12 cellular contexts compared by ENCODE assay signal in genomic region chr2:201915446-201915845, GRCh38.
DNase-seq lines count a peak whose midpoint lies in the region; ATAC-seq lines count a peak whose summit lies in the region.
"Had no signal": no experiment of that assay in that cellular context is flagged by ENCODE, and none has a peak within 500 bp of the region (broad histone marks: within the 10 kb centered on the region; RNA-seq: fewer than 3 reads in every experiment).

No MANE protein-coding gene starts in this region.

- DNase-seq in CD1c-positive myeloid dendritic cell (ENCODE audit: extremely low spot score): peak; percentile 8
- peak; percentile 16 for DNase-seq in SKM-1 (lab: John Stamatoyannopoulos, UW; ENCODE audit: unreplicated experiment)
- no peak for DNase-seq in head of caudate nucleus
- DNase-seq in ecto neural progenitor cell (ENCODE audit: low spot score): no peak
- DNase-seq in superior temporal gyrus (ENCODE audit: extremely low spot score): no peak
- DNase-seq in stimulated activated effector memory CD8-positive, alpha-beta T cell treated with anti-CD3 and anti-CD28 coated beads, Interleukin-12 subunit alpha, Interleukin-12 subunit beta, amount 100 ng/mL, for 72 hours (ENCODE audit: low spot score in 2 of 2): no peak
- DNase-seq: activated naive CD8-positive, alpha-beta T cell treated with anti-CD3 and anti-CD28 coated beads, Interleukin-2, amount 10 ng/mL, durations not matched to agents 7 days and 5 days; foreskin fibroblast; kidney glomerular epithelial cell; SW 1271 had no signal

- H3K4me3 Mint-ChIP-seq in stimulated activated effector memory CD8-positive, alpha-beta T cell treated with anti-CD3 and anti-CD28 coated beads, Interleukin-12 subunit alpha, Interleukin-12 subunit beta, amount 100 ng/mL, for 72 hours: no peak overlapping the region
- H3K4me3 Mint-ChIP-seq: activated naive CD8-positive, alpha-beta T cell treated with anti-CD3 and anti-CD28 coated beads, Interleukin-2, amount 10 ng/mL, durations not matched to agents 7 days and 5 days had no signal

- H3K36me3 Mint-ChIP-seq in stimulated activated effector memory CD8-positive, alpha-beta T cell treated with anti-CD3 and anti-CD28 coated beads, Interleukin-12 subunit alpha, Interleukin-12 subunit beta, amount 100 ng/mL, for 72 hours: no peaks in the 10 kb centered on the region
- H3K36me3 Mint-ChIP-seq: activated naive CD8-positive, alpha-beta T cell treated with anti-CD3 and anti-CD28 coated beads, Interleukin-2, amount 10 ng/mL, durations not matched to agents 7 days and 5 days had no signal

- no peaks in the 10 kb centered on the region for H3K9me3 Mint-ChIP-seq in stimulated activated effector memory CD8-positive, alpha-beta T cell treated with anti-CD3 and anti-CD28 coated beads, Interleukin-12 subunit alpha, Interleukin-12 subunit beta, amount 100 ng/mL, for 72 hours
- H3K9me3 Mint-ChIP-seq: activated naive CD8-positive, alpha-beta T cell treated with anti-CD3 and anti-CD28 coated beads, Interleukin-2, amount 10 ng/mL, durations not matched to agents 7 days and 5 days had no signal

- H3K4me1 Mint-ChIP-seq in stimulated activated effector memory CD8-positive, alpha-beta T cell treated with anti-CD3 and anti-CD28 coated beads, Interleukin-12 subunit alpha, Interleukin-12 subunit beta, amount 100 ng/mL, for 72 hours: no peaks in the 10 kb centered on the region
- H3K4me1 Mint-ChIP-seq: activated naive CD8-positive, alpha-beta T cell treated with anti-CD3 and anti-CD28 coated beads, Interleukin-2, amount 10 ng/mL, durations not matched to agents 7 days and 5 days had no signal

- ATAC-seq in GM19372 (IDR thresholded peaks at IDR 0.05; ENCODE audit: low read depth, unreplicated experiment): peak; percentile 86
- peak; percentile 99 for ATAC-seq in HG03175 (IDR thresholded peaks at IDR 0.05; ENCODE audit: unreplicated experiment)
- ATAC-seq in stimulated activated effector memory CD8-positive, alpha-beta T cell treated with anti-CD3 and anti-CD28 coated beads, Interleukin-12 subunit alpha, Interleukin-12 subunit beta, amount 100 ng/mL, for 72 hours: no peak

- intact Hi-C loops in head of caudate nucleus (cut with DNase I): no loop called here

- no peak overlapping the region for H3K27ac Mint-ChIP-seq in stimulated activated effector memory CD8-positive, alpha-beta T cell treated with anti-CD3 and anti-CD28 coated beads, Interleukin-12 subunit alpha, Interleukin-12 subunit beta, amount 100 ng/mL, for 72 hours
- H3K27ac Mint-ChIP-seq: activated naive CD8-positive, alpha-beta T cell treated with anti-CD3 and anti-CD28 coated beads, Interleukin-2, amount 10 ng/mL, durations not matched to agents 7 days and 5 days had no signal

Comparison
In these comparisons a context has a peak if more than half of its experiments do, and no peak if none do; other contexts are left out.
1. DNase-seq: peak in CD1c-positive myeloid dendritic cell (single experiment) and SKM-1 (single experiment); none in head of caudate nucleus (0 of 42), ecto neural progenitor cell (single experiment), superior temporal gyrus (single experiment) and stimulated activated effector memory CD8-positive, alpha-beta T cell treated with anti-CD3 and anti-CD28 coated beads, Interleukin-12 subunit alpha, Interleukin-12 subunit beta, amount 100 ng/mL, for 72 hours (0 of 2).